ENCODE assay signal across 1 cellular context in the genomic region with DNA sequence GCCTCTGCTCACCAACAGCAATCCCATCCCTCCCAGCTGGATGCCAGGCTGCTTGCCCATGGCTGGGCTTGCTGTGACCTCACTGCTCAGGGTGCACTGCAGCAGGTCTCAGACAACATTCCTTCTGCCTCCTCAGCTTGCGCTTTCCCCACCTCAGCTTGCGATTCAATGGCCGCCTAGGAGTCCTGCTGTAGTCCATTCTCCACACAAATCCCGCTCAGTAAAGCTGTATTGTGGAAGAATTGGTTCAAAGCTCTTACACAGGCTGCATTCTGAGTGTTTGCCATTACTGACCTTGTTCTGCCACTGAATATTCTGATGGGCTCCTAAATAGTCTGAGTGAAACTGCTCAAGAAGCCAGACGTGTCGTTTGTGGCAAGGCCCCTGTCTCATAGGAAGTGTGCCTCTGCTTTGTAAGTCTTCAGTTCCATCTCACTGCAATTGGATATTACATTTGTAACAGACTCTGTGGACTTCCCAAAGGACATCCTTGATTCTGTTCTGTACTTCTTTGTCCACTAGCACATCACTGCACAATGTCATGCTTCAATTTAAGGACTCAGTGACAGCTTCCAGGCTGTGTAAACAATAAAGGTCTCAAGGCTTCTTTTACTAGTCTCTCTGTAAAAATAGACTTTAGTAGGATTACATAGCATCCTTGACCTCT.
TF ChIP-seq lines count a peak whose summit lies in the region.

No MANE protein-coding gene starts in this region.

TF ChIP-seq in IMR-90, 13 proteins besides CTCF, POLR2A, EP300 and RAD21:
- no peak for TF ChIP-seq MAZ (IDR thresholded peaks at IDR 0.05; ENCODE audit: borderline replicate concordance, low read depth, low read length)
- TF ChIP-seq SMC3 (IDR thresholded peaks at IDR 0.05; ENCODE audit: low read depth, low read length) = no peak
- no peak for TF ChIP-seq NFE2L2 (IDR thresholded peaks at IDR 0.05; ENCODE audit: low read depth, low read length)
- no peak for TF ChIP-seq BHLHE40 (IDR thresholded peaks at IDR 0.05; ENCODE audit: low read depth, low read length)
- no peak for TF ChIP-seq RFX5 (IDR thresholded peaks at IDR 0.05; ENCODE audit: low read depth, low read length)
- no peak for TF ChIP-seq CEBPB (IDR thresholded peaks at IDR 0.05; ENCODE audit: low read depth, low read length)
- TF ChIP-seq, protein P1, sequence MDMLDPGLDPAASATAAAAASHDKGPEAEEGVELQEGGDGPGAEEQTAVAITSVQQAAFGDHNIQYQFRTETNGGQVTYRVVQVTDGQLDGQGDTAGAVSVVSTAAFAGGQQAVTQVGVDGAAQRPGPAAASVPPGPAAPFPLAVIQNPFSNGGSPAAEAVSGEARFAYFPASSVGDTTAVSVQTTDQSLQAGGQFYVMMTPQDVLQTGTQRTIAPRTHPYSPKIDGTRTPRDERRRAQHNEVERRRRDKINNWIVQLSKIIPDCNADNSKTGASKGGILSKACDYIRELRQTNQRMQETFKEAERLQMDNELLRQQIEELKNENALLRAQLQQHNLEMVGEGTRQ (IDR thresholded peaks at IDR 0.05; ENCODE audit: low read depth, low read length) = no peak
- no peak for TF ChIP-seq CHD1 (IDR thresholded peaks at IDR 0.05; ENCODE audit: low read depth, low read length)
- TF ChIP-seq FOS (IDR thresholded peaks at IDR 0.05; ENCODE audit: low read depth, low read length) = no peak
- TF ChIP-seq RCOR1 (IDR thresholded peaks at IDR 0.05; ENCODE audit: insufficient replicate concordance, low read length) = no peak
- TF ChIP-seq MAFK (IDR thresholded peaks at IDR 0.05; ENCODE audit: low read depth, low read length) = no peak
- no peak for TF ChIP-seq MXI1 (IDR thresholded peaks at IDR 0.05; ENCODE audit: borderline replicate concordance, low read depth, low read length)
- TF ChIP-seq, protein P2, sequence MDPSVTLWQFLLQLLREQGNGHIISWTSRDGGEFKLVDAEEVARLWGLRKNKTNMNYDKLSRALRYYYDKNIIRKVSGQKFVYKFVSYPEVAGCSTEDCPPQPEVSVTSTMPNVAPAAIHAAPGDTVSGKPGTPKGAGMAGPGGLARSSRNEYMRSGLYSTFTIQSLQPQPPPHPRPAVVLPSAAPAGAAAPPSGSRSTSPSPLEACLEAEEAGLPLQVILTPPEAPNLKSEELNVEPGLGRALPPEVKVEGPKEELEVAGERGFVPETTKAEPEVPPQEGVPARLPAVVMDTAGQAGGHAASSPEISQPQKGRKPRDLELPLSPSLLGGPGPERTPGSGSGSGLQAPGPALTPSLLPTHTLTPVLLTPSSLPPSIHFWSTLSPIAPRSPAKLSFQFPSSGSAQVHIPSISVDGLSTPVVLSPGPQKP (IDR thresholded peaks at IDR 0.05; ENCODE audit: borderline replicate concordance, low read depth, low read length) = no peak
TF ChIP-seq in IMR-90: peak in this region for 0.
